Comparison of ENCODE assay signal across 8 cellular contexts in genomic region chr17:82450357-82451106, GRCh38. TPM values are rescaled to one million over a fixed set of nuclear protein-coding genes. Genes with fewer than 3 reads are reported as not detected.
A peak's percentile ranks its signal among the peaks of the same experiment; 100 is the strongest.
DNase-seq lines count a peak whose midpoint lies in the region; ATAC-seq, FAIRE-seq and TF ChIP-seq lines count a peak whose summit lies in the region.

Gene CYBC1 (minus strand): TSS chr17:82450752. CDS start chr17:82449254, 1,498 bp downstream.

- H3K9me3 ChIP-seq in A549 (no peaks in the 10 kb centered on the region), mammary epithelial cell (replicated peaks; ENCODE audit: insufficient read depth, low read length) (no peaks in the 10 kb centered on the region), small intestine (ENCODE audit: control insufficient read depth, low read depth) (no peaks in the 10 kb centered on the region)

- peaks cover 14% of the 10 kb centered on the region for H3K79me2 ChIP-seq in mammary epithelial cell (ENCODE audit: insufficient read depth, low read length)

- peak within 1 kb of the TSS; percentile 84 for H3K27ac Mint-ChIP-seq in WTC11

- no peaks in the 10 kb centered on the region for H4K20me1 ChIP-seq in mammary epithelial cell (ENCODE audit: insufficient read depth, low read length)

- ATAC-seq in A549 (peak; percentile 86 to 92), GM18867 (IDR thresholded peaks at IDR 0.05; ENCODE audit: unreplicated experiment) (peak; percentile 73), HG03139 (IDR thresholded peaks at IDR 0.05; ENCODE audit: unreplicated experiment) (peak; percentile 64), WTC11 (peak; percentile 86)

- H3K4me2 ChIP-seq in A549: peak within 1 kb of the TSS; percentile 92
- peak within 1 kb of the TSS; percentile 97 for H3K4me2 ChIP-seq in mammary epithelial cell (ENCODE audit: insufficient read depth, low read depth, low read length)

- no peak; a peak in 1 of 5 replicates for TF ChIP-seq RAD21 in A549 (conservative IDR thresholded peaks at IDR 0.05 in 1 of 2, IDR thresholded peaks at IDR 0.05 in 1 of 2)

- H3K4me3 ChIP-seq in A549 (peak within 1 kb of the TSS; percentile 77), mammary epithelial cell (replicated peaks in 1 of 3; ENCODE audit: insufficient read depth in 1 of 3, low read depth in 2 of 3, low read length in 3 of 3) (peak within 1 kb of the TSS; percentile 87 to 98 (median 98)), small intestine (ENCODE audit: low read depth in 1 of 2, low read length in 2 of 2) (peak within 1 kb of the TSS; percentile 75 to 100)

- H3K4me1 ChIP-seq in A549 (peaks cover 13% of the 10 kb centered on the region; the same call in 2 of the 3 replicates), mammary epithelial cell (ENCODE audit: insufficient read depth, low read length) (peaks cover 18% of the 10 kb centered on the region), small intestine (ENCODE audit: control insufficient read depth in 2 of 2, insufficient read depth in 1 of 2, low read depth in 1 of 2, low read length in 1 of 2) (peaks cover 0 to under 1% of the 10 kb centered on the region in 2 donors)

- in situ Hi-C loops in mammary epithelial cell (cut with MboI; ENCODE audit: low sequenced_read_pairs in 2 of 2): no loop called here

- H3K9me3 Mint-ChIP-seq in WTC11: peaks cover 33% of the 10 kb centered on the region

- peaks cover 19% of the 10 kb centered on the region for H3K36me3 Mint-ChIP-seq in WTC11

- peak within 1 kb of the TSS; percentile 83 for H3K9ac ChIP-seq in mammary epithelial cell (ENCODE audit: insufficient read depth, low read length)

- TF ChIP-seq CTCF in A549 (IDR thresholded peaks at IDR 0.05) (no peak), WTC11 (IDR thresholded peaks at IDR 0.05) (no peak), mammary epithelial cell (conservative IDR thresholded peaks at IDR 0.05 in 1 of 2, IDR thresholded peaks at IDR 0.05 in 1 of 2; ENCODE audit: extremely low read depth in 1 of 2, insufficient read depth in 1 of 2, low read depth in 1 of 2, low read length in 2 of 2) (no peak)

- TF ChIP-seq EP300 in A549 (IDR thresholded peaks at IDR 0.05): no peak

- H3K27ac ChIP-seq in A549 (peak within 1 kb of the TSS; percentile 85 to 91), mammary epithelial cell (ENCODE audit: insufficient read depth, low read depth, low read length) (peak within 1 kb of the TSS; percentile 73), small intestine (ENCODE audit: low read depth in 1 of 2, low read length in 1 of 2) (peak within 1 kb of the TSS; percentile 76 to 94)

- DNase-seq in A549 (ENCODE audit: low read depth in 1 of 2, low spot score in 1 of 2) (peak; percentile 84 to 93), NCI-H2227 treated with DMSO at 0.1 percent for 48 hours (lab: John Stamatoyannopoulos, UW) (peak; percentile 92), WTC11 (ENCODE audit: low spot score) (peak; percentile 90), mammary epithelial cell (peak; percentile 84), iPS-NIHi7 (ENCODE audit: extremely low spot score) (peak; percentile 96), small intestine (peak; percentile 91)

- H3K36me3 ChIP-seq in mammary epithelial cell (ENCODE audit: insufficient read depth, low read length): no peaks in the 10 kb centered on the region
- H3K36me3 ChIP-seq in small intestine (ENCODE audit: control insufficient read depth in 2 of 2, insufficient read depth in 2 of 2, low read length in 2 of 2): no peaks in the 10 kb centered on the region

- intact Hi-C loops in mammary epithelial cell (cut with micrococcal nuclease): loop anchor here (1.0 to 2.0 kb wide), 2 partner anchors 8 to 78 kb away; partner anchors contain the start of gene NARF

- peaks cover 20% of the 10 kb centered on the region for H3K27me3 Mint-ChIP-seq in WTC11 (ENCODE audit: low read depth)

- peaks cover 14% of the 10 kb centered on the region for H3K4me1 Mint-ChIP-seq in WTC11

- BruUV-seq in mammary epithelial cell (replicated peaks; lab: Mats Ljungman, UMichigan): no TSS peak

- TF ChIP-seq POLR2A in A549 (IDR thresholded peaks at IDR 0.05; ENCODE audit: low read length): peak; percentile 88

- peak within 1 kb of the TSS; percentile 76 for H3K4me3 Mint-ChIP-seq in WTC11

- H3K27me3 ChIP-seq in mammary epithelial cell (ENCODE audit: insufficient read depth, low read length) (no peaks in the 10 kb centered on the region), small intestine (ENCODE audit: control insufficient read depth in 2 of 2, insufficient read depth in 2 of 2, low read length in 2 of 2) (no peaks in the 10 kb centered on the region)

- FAIRE-seq in A549 (lab: Jason Lieb, UNC): no peak
- FAIRE-seq in small intestine (lab: Jason Lieb, UNC): no peak

- H2AFZ ChIP-seq in mammary epithelial cell (ENCODE audit: low read depth, low read length): peak within 1 kb of the TSS; percentile 97

- CTCF ChIA-PET in A549 (lab: Yijun Ruan, JAX): interaction anchor here (0.8 kb wide), 1 partner anchor 17 kb away, joined by 3 read pairs; no protein-coding TSS in a partner anchor
- CTCF ChIA-PET in WTC11 (lab: Charles Lee): no interaction called here
- CTCF ChIA-PET in mammary epithelial cell (lab: Charles Lee; ENCODE audit: low non-redundant PET): no interaction called here

- 2% methylated on average over 54 of the region's 91 CpGs for WGBS in A549 (ENCODE audit: missing lambda C conversion rate)
- WGBS in mammary epithelial cell (ENCODE audit: low coverage, missing lambda C conversion rate): 2% methylated on average over 18 of the region's 91 CpGs
- WGBS in small intestine, 3 donors: 0 to 1% (median 0%) methylated on average over 67 to 91 of the region's 91 CpGs

- POLR2A ChIA-PET in A549 (lab: Yijun Ruan, JAX): no interaction called here
- POLR2A ChIA-PET in WTC11 (lab: Charles Lee): no interaction called here

- dilution Hi-C loops in mammary epithelial cell (cut with HindIII; ENCODE audit: low sequenced_read_pairs): no loop called here

TF ChIP-seq in A549, 52 proteins besides CTCF, POLR2A, EP300 and RAD21 (continues in another document):
- TF ChIP-seq NR3C1 (IDR thresholded peaks at IDR 0.05) (no peak), TP53 (CRISPR knock-in tag; IDR thresholded peaks at IDR 0.05) (peak; percentile 31; the same call in 1 of the 2 replicates), JUN (IDR thresholded peaks at IDR 0.05) (peak; percentile 91 to 92), RFX5 (IDR thresholded peaks at IDR 0.05) (no peak), PHF8 (IDR thresholded peaks at IDR 0.05; ENCODE audit: borderline replicate concordance, low read depth) (peak; percentile 80), MAX (IDR thresholded peaks at IDR 0.05) (peak; percentile 35; the same call in 1 of the 2 replicates), KDM5A (IDR thresholded peaks at IDR 0.05) (no peak), TFCP2L1 (CRISPR knock-in tag; IDR thresholded peaks at IDR 0.05) (0 out of 2 replicates have a peak, but pooled peaks have one; percentile 38), BCL3 (IDR thresholded peaks at IDR 0.05) (peak; percentile 78; the same call in 1 of the 3 replicates), EHF (CRISPR knock-in tag; IDR thresholded peaks at IDR 0.05) (peak; percentile 51; the same call in 1 of the 2 replicates)

TF ChIP-seq in WTC11, 78 proteins besides CTCF, POLR2A, EP300 and RAD21 (continues in another document):
- TF ChIP-seq FOXK1 (CRISPR knock-in tag; IDR thresholded peaks at IDR 0.05): peak; percentile 77; the same call in 1 of the 2 replicates
- TF ChIP-seq E2F5 (CRISPR knock-in tag; IDR thresholded peaks at IDR 0.05): peak; percentile 90
- TF ChIP-seq SP1 (CRISPR knock-in tag; conservative IDR thresholded peaks at IDR 0.05): peak; percentile 95
- TF ChIP-seq IRF1 (CRISPR knock-in tag; IDR thresholded peaks at IDR 0.05): peak; percentile 77; the same call in 1 of the 2 replicates
- TF ChIP-seq SMAD3 (CRISPR knock-in tag; IDR thresholded peaks at IDR 0.05; ENCODE audit: borderline replicate concordance): 0 out of 2 replicates have a peak, but pooled peaks have one; percentile 18
- TF ChIP-seq MYBL2 (CRISPR knock-in tag; IDR thresholded peaks at IDR 0.05): peak; percentile 40; the same call in 1 of the 2 replicates
- TF ChIP-seq CREM (CRISPR knock-in tag; IDR thresholded peaks at IDR 0.05): peak; percentile 80
- TF ChIP-seq ZNF232 (CRISPR knock-in tag; IDR thresholded peaks at IDR 0.05): peak; percentile 54; the same call in 1 of the 2 replicates
- 0 out of 2 replicates have a peak, but pooled peaks have one; percentile 67 for TF ChIP-seq ELF4 (CRISPR knock-in tag; IDR thresholded peaks at IDR 0.05; ENCODE audit: low read depth)
- TF ChIP-seq CREB1 (CRISPR knock-in tag; IDR thresholded peaks at IDR 0.05): no peak; the same call in 1 of the 2 replicates

RNA-seq across cellular contexts. Expression of gene CYBC1, which starts in this region (rescaled TPM):
- 68.6 and 81.8 TPM in 2 replicates for polyA plus RNA-seq in A549 (2011; rRNA removed)
- polyA plus RNA-seq in A549 (2012; cell fraction: cytosol; rRNA removed): 103 and 118 TPM in 2 replicates
- 189 and 277 TPM in 2 replicates for polyA plus RNA-seq in A549 (2012; cell fraction: nucleus; rRNA removed)
- polyA plus RNA-seq in A549 (2017; fragmentation: RNase III; extraction: RNeasy Plus Mini Kit Qiagen cat#74134 plus additional on column Dnase treatment): 74.3 to 89.8 TPM (median 86.5 TPM) in 3 replicates
- polyA minus RNA-seq in A549 (2011; rRNA and poly(A)+ RNA removed): 63.4 and 73.2 TPM in 2 replicates
- total RNA-seq in WTC11 (2021): 61.5 to 71.7 TPM (median 65.5 TPM) in 3 replicates
- 10 to 100 TPM; 21.8 to 38.3 TPM for total RNA-seq in mammary epithelial cell
- 30.3 TPM for polyA plus RNA-seq in mammary epithelial cell
- 21.6 TPM for polyA minus RNA-seq in mammary epithelial cell
- 10 to 100 TPM; 37.6 to 44.7 (median 37.8) TPM for polyA plus RNA-seq in small intestine

Comparison
In these comparisons a context has a peak if more than half of its experiments do, and no peak if none do; other contexts are left out.
1. Peak in every context shown above with its lines: DNase-seq, ATAC-seq, H3K4me3 ChIP-seq and H3K27ac ChIP-seq.